ENCODE assay signal across 22 cellular contexts in the genomic region with DNA sequence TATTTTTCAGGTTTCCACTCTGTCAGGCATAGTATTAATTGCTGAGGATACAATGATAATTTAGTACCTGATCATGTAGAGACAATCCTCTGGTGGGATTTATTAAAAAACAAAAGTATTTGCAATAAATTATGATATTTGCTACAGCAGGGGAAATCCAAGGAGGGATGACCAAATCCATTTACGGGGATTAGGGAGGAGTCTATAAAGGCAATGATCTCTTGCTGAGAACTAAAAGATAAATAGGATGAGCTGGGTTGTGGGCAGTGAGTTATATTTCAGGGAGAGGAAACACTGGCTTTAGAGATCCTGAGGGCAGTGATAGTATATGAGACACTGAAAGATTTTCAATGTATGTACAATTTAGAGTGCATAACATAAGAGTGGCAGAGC.
"Had no signal": no experiment of that assay in that cellular context is flagged by ENCODE, and none has a peak within 500 bp of the region (broad histone marks: within the 10 kb centered on the region; RNA-seq: fewer than 3 reads in every experiment).

No MANE protein-coding gene starts in this region.

- ATAC-seq: activated CD8-positive, alpha-beta T cell treated with anti-CD3 and anti-CD28 coated beads, Interleukin-2, amount 10 ng/mL, durations not matched to agents 7 days and 5 days; heart left ventricle; natural killer cell; psoas muscle; stimulated activated naive CD8-positive, alpha-beta T cell treated with anti-CD3 and anti-CD28 coated beads, Interleukin-15, amount 100 ng/mL, for 72 hours had no signal

- H3K4me3 ChIP-seq: heart left ventricle, lower lobe of right lung, ovary, psoas muscle, right atrium auricular region, suprapubic skin, tibial nerve had no signal

- H3K9me3 Mint-ChIP-seq: activated naive CD4-positive, alpha-beta T cell treated with anti-CD3 and anti-CD28 coated beads, Interleukin-2, amount 50 U/mL, for 24 hours had no signal

- H3K27me3 ChIP-seq: heart left ventricle, ovary, right atrium auricular region, suprapubic skin, tibial nerve had no signal

- H3K4me1 Mint-ChIP-seq: activated naive CD4-positive, alpha-beta T cell treated with anti-CD3 and anti-CD28 coated beads, Interleukin-2, amount 50 U/mL, for 24 hours; brain; natural killer cell; stimulated activated naive CD8-positive, alpha-beta T cell treated with anti-CD3 and anti-CD28 coated beads, Interleukin-15, amount 100 ng/mL, for 72 hours had no signal

- H3K4me1 ChIP-seq: heart left ventricle, lower lobe of right lung, psoas muscle, right atrium auricular region, suprapubic skin, tibial nerve had no signal

- H3K27ac Mint-ChIP-seq: activated CD8-positive, alpha-beta T cell treated with anti-CD3 and anti-CD28 coated beads, Interleukin-2, amount 10 ng/mL, durations not matched to agents 7 days and 5 days; activated naive CD4-positive, alpha-beta T cell treated with anti-CD3 and anti-CD28 coated beads, Interleukin-2, amount 50 U/mL, for 24 hours; natural killer cell; stimulated activated naive CD8-positive, alpha-beta T cell treated with anti-CD3 and anti-CD28 coated beads, Interleukin-15, amount 100 ng/mL, for 72 hours had no signal

- H3K4me3 Mint-ChIP-seq: activated CD8-positive, alpha-beta T cell treated with anti-CD3 and anti-CD28 coated beads, Interleukin-2, amount 10 ng/mL, durations not matched to agents 7 days and 5 days; activated naive CD4-positive, alpha-beta T cell treated with anti-CD3 and anti-CD28 coated beads, Interleukin-2, amount 50 U/mL, for 24 hours; brain; natural killer cell; stimulated activated naive CD8-positive, alpha-beta T cell treated with anti-CD3 and anti-CD28 coated beads, Interleukin-15, amount 100 ng/mL, for 72 hours had no signal

- DNase-seq: activated CD4-positive, alpha-beta T cell treated with anti-CD3 and anti-CD28 coated beads for 1 hour; activated CD4-positive, alpha-beta T cell treated with anti-CD3 and anti-CD28 coated beads, Interleukin-2, amount 50 U/mL, for 1 hour; activated CD8-positive, alpha-beta T cell treated with anti-CD3 and anti-CD28 coated beads, Interleukin-2, amount 10 ng/mL, durations not matched to agents 7 days and 5 days; activated gamma-delta T cell treated with Interleukin-2 at 50 U/mL for 16 hours; activated T-cell treated with anti-CD3 and anti-CD28 coated beads, Interleukin-2, amount 50 U/mL, for 1 hour; caudate nucleus; dermis blood vessel endothelial cell; effector memory CD4-positive, alpha-beta T cell; heart left ventricle; lower lobe of right lung; natural killer cell; ovary; psoas muscle; stimulated activated CD4-positive, alpha-beta T cell treated with anti-CD3 and anti-CD28 coated beads, Interleukin-1b, Interleukin-23, amount 100 ng/mL, for 48 hours; stimulated activated naive CD8-positive, alpha-beta T cell treated with anti-CD3 and anti-CD28 coated beads, Interleukin-15, amount 100 ng/mL, for 72 hours; T-helper 1 cell; WERI-Rb-1 had no signal

- H3K27ac ChIP-seq: heart left ventricle, lower lobe of right lung, ovary, psoas muscle, right atrium auricular region, suprapubic skin, tibial nerve, WERI-Rb-1 had no signal

- H3K36me3 Mint-ChIP-seq: activated naive CD4-positive, alpha-beta T cell treated with anti-CD3 and anti-CD28 coated beads, Interleukin-2, amount 50 U/mL, for 24 hours; brain; natural killer cell had no signal

- H3K27me3 Mint-ChIP-seq: activated naive CD4-positive, alpha-beta T cell treated with anti-CD3 and anti-CD28 coated beads, Interleukin-2, amount 50 U/mL, for 24 hours; brain; stimulated activated naive CD8-positive, alpha-beta T cell treated with anti-CD3 and anti-CD28 coated beads, Interleukin-15, amount 100 ng/mL, for 72 hours had no signal

- H3K36me3 ChIP-seq: heart left ventricle, lower lobe of right lung, ovary, right atrium auricular region, suprapubic skin, tibial nerve, WERI-Rb-1 had no signal

- H3K9me3 ChIP-seq: lower lobe of right lung, ovary, right atrium auricular region, suprapubic skin, tibial nerve had no signal
